ENCODE assay signal across 8 cellular contexts in genomic region chr4:133637161-133637560, GRCh38.
"Had no signal": no experiment of that assay in that cellular context is flagged by ENCODE, and none has a peak within 500 bp of the region (broad histone marks: within the 10 kb centered on the region; RNA-seq: fewer than 3 reads in every experiment).

No MANE protein-coding gene starts in this region.

- H3K4me1 ChIP-seq: HAP-1 had no signal

- H3K27ac ChIP-seq: GM23248 had no signal

- H3K36me3 ChIP-seq: HAP-1 had no signal

- DNase-seq: GM23248, GOT3, H7, H9, HCEC 1CT, HFFc6 had no signal

- H3K9me3 ChIP-seq: HAP-1 had no signal

- H3K9ac ChIP-seq: GM23248 had no signal

- H3K4me3 ChIP-seq: GM23248, GM23338, HAP-1 had no signal
